ENCODE assay signal across 8 cellular contexts in genomic region chr4:68498413-68499007, GRCh38. TPM values are rescaled to one million over a fixed set of nuclear protein-coding genes. Genes with fewer than 3 reads are reported as not detected.
DNase-seq lines count a peak whose midpoint lies in the region; TF ChIP-seq lines count a peak whose summit lies in the region.

No MANE protein-coding gene starts in this region.

- CTCF ChIA-PET in HEK293 (lab: Yijun Ruan, JAX), result interaction anchor here (0.7 to 1.6 kb wide), 9 partner anchors 31 to 672 kb away, joined by 3 to 8 read pairs (median 3); no protein-coding TSS in a partner anchor

- H3K4me3 ChIP-seq in HEK293 (ENCODE audit: low read depth, low read length), result no peak overlapping the region

- no peaks in the 10 kb centered on the region for H3K9me3 ChIP-seq in HEK293 (ENCODE audit: control insufficient read depth, insufficient read depth, low read depth, low read length)

- DNase-seq in NOMO-1 (lab: John Stamatoyannopoulos, UW; ENCODE audit: unreplicated experiment in 2 of 2) (peak; percentile 6 to 50), NOMO-1 treated with dmso at 0.1 percent for 144 hours (lab: John Stamatoyannopoulos, UW; ENCODE audit: unreplicated experiment) (no peak), M059J (ENCODE audit: low read depth) (peak; percentile 56), T-helper 1 cell (peak in 4 of 5 donors; percentile 14 to 61 (median 33)), astrocyte of the hippocampus (ENCODE audit: low read depth, low spot score) (peak; percentile 77), iPS-NIHi11 (ENCODE audit: low spot score) (peak; percentile 42)
- peak; percentile 8 to 24 for DNase-seq in stimulated activated CD4-positive, alpha-beta T cell treated with anti-CD3 and anti-CD28 coated beads, Interleukin-1b, Interleukin-23, amount 100 ng/mL, for 1 hour (ENCODE audit: low read depth in 2 of 2)

- POLR2A ChIA-PET in HEK293 (lab: Yijun Ruan, JAX), result no interaction called here

- H3K36me3 ChIP-seq in HEK293 (ENCODE audit: control insufficient read depth in 2 of 2, insufficient read depth in 1 of 2, low read length in 2 of 2), result no peaks in the 10 kb centered on the region

- no peaks in the 10 kb centered on the region for H3K4me1 ChIP-seq in HEK293 (ENCODE audit: control insufficient read depth, insufficient read depth, low read length)

- no peak overlapping the region for H3K27ac ChIP-seq in HEK293 (ENCODE audit: extremely low read depth, low read depth, low read length)

- TF ChIP-seq CTCF in HEK293 (tag by site-specific recombination; IDR thresholded peaks at IDR 0.05), result no peak

TF ChIP-seq in HEK293, 187 proteins besides CTCF, POLR2A, EP300 and RAD21:
- TF ChIP-seq ZNF654 (tag by site-specific recombination; IDR thresholded peaks at IDR 0.05; ENCODE audit: low read depth) (peak; percentile 68), ZNF292 (tag by site-specific recombination; IDR thresholded peaks at IDR 0.05; ENCODE audit: borderline replicate concordance, low read depth) (no peak), ZBTB11 (tag by site-specific recombination; conservative IDR thresholded peaks at IDR 0.05; ENCODE audit: low read depth) (no peak)

RNA-seq across cellular contexts. Expression of gene TMPRSS11E, which starts 51.2 kb away (rescaled TPM):
- total RNA-seq in M059J (2014; rRNA removed; shearing (Covaris generic)), result not detected in 2 replicates
